Comparison of ENCODE assay signal across 8 cellular contexts in genomic region chr14:22039938-22040780, GRCh38.
DNase-seq lines count a peak whose midpoint lies in the region; ATAC-seq and TF ChIP-seq lines count a peak whose summit lies in the region.

No MANE protein-coding gene starts in this region.

- peak; percentile 2 for TF ChIP-seq CTCF in AG09319 (IDR thresholded peaks at IDR 0.05; ENCODE audit: low read depth, low read length)

- DNase-seq in AG09319 (ENCODE audit: extremely low read depth, low read depth) (no peak), H4 (ENCODE audit: low spot score) (peak; percentile 34), SKM-1 (lab: John Stamatoyannopoulos, UW; ENCODE audit: unreplicated experiment) (no peak), T1000 (lab: John Stamatoyannopoulos, UW) (no peak)
- DNase-seq in activated CD4-positive, alpha-beta T cell treated with anti-CD3 and anti-CD28 coated beads for 4 hours: peak; percentile 17 to 41
- DNase-seq in stimulated activated CD4-positive, alpha-beta T cell treated with anti-CD3 and anti-CD28 coated beads, Interleukin-4, amount 100 ng/mL, for 24 hours: peak; percentile 38

- peak; percentile 37 for ATAC-seq in esophagus mucosa
- no peak for ATAC-seq in GM19452 (IDR thresholded peaks at IDR 0.05; ENCODE audit: unreplicated experiment)

Comparison
In these comparisons a context has a peak if more than half of its experiments do, and no peak if none do; other contexts are left out.
1. DNase-seq: peak in H4 (single experiment), activated CD4-positive, alpha-beta T cell treated with anti-CD3 and anti-CD28 coated beads for 4 hours (2 of 2) and stimulated activated CD4-positive, alpha-beta T cell treated with anti-CD3 and anti-CD28 coated beads, Interleukin-4, amount 100 ng/mL, for 24 hours (single experiment); none in AG09319 (single experiment), SKM-1 (single experiment) and T1000 (single experiment).